In the genomic region with DNA sequence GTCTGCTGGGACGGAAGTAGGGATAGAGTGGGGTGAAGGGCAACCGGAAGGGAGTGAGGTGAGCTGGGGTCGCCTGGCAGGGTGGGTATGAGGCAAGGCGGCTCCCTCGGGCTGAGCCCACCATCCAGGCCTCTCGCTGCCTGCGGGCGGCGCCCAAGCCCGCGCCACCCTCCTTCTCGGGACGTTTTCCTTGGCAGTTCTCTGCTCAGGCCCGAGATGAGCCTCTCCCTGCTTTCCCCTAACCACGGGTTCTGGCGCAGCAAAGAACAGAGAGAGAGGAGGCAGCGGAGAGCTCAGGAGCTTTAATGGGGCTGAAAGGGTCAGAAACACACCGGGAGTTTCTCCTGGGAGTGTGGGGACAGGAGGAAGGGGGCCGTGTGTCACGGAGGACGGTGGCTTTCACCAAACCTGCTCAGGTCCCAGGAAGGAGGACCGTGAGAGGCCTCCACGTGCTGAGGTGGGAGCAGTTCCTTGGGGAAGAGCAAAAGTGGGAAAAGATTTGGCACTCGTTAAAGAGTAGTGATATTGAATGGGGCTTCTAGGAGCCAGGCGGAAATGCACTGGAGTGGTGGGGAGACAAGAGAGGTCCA, we compare ENCODE assay signal across 12 cellular contexts. TPM values are rescaled to one million over a fixed set of nuclear protein-coding genes. Genes with fewer than 3 reads are reported as not detected.
DNase-seq lines count a peak whose midpoint lies in the region; ATAC-seq and TF ChIP-seq lines count a peak whose summit lies in the region.
"Had no signal": no experiment of that assay in that cellular context is flagged by ENCODE, and none has a peak within 500 bp of the region (broad histone marks: within the 10 kb centered on the region; RNA-seq: fewer than 3 reads in every experiment).

No MANE protein-coding gene starts in this region.

- H3K36me3 ChIP-seq in Karpas-422 (ENCODE audit: insufficient read depth, low read length) (no peaks in the 10 kb centered on the region), colonic mucosa (no peaks in the 10 kb centered on the region), rectal smooth muscle tissue (ENCODE audit: control insufficient read depth, insufficient read depth, low read length) (no peaks in the 10 kb centered on the region)

- H3K27me3 ChIP-seq in Karpas-422 (ENCODE audit: low read length) (no peaks in the 10 kb centered on the region), colonic mucosa (peaks cover 61% of the 10 kb centered on the region), rectal smooth muscle tissue (ENCODE audit: control insufficient read depth, insufficient read depth, low read length) (peaks cover 45% of the 10 kb centered on the region)

- intact Hi-C loops in activated CD4-positive, alpha-beta T cell treated with anti-CD3 and anti-CD28 coated beads, Interleukin-2, amount 10 ng/mL, durations not matched to agents 24 days and 14 days (cut with micrococcal nuclease), result loop anchor here (1.0 to 10.0 kb wide), 4 partner anchors 15 to 514 kb away; a partner anchor contains a TSS
- intact Hi-C loops in colonic mucosa (cut with DNase I), result no loop called here

- no peaks in the 10 kb centered on the region for H3K79me2 ChIP-seq in Karpas-422 (ENCODE audit: low read length)

- no peak for DNase-seq in activated CD4-positive, alpha-beta T cell treated with anti-CD3 and anti-CD28 coated beads, Interleukin-2, amount 10 ng/mL, durations not matched to agents 24 days and 14 days
- no peak for DNase-seq in activated CD4-positive, alpha-beta T cell treated with anti-CD3 and anti-CD28 coated beads, Interleukin-2, amount 50 U/mL, for 4 hours
- DNase-seq in Karpas-422 (no peak), colonic mucosa (no peak), amniotic stem cell (lab: John Stamatoyannopoulos, UW) (no peak), NCI-H1092 treated with DMSO at 0.1 percent for 48 hours (lab: John Stamatoyannopoulos, UW) (no peak)
- DNase-seq: NCI-H2029 treated with DMSO at 0.1 percent for 48 hours had no signal

- no peaks in the 10 kb centered on the region for H3K9me3 Mint-ChIP-seq in activated CD4-positive, alpha-beta T cell treated with anti-CD3 and anti-CD28 coated beads, Interleukin-2, amount 10 ng/mL, durations not matched to agents 24 days and 14 days

- no peak for ATAC-seq in HG03045 (IDR thresholded peaks at IDR 0.05; ENCODE audit: unreplicated experiment)

- peak overlapping the region; percentile 48 for H3K4me2 ChIP-seq in Karpas-422 (ENCODE audit: low read depth, low read length, poor library complexity, severe bottlenecking)

- no peaks in the 10 kb centered on the region for H4K20me1 ChIP-seq in Karpas-422 (ENCODE audit: insufficient read depth, low read depth, low read length)

- H3K27me3 Mint-ChIP-seq in activated CD4-positive, alpha-beta T cell treated with anti-CD3 and anti-CD28 coated beads, Interleukin-2, amount 10 ng/mL, durations not matched to agents 24 days and 14 days, result peaks cover 75% of the 10 kb centered on the region

- H3K27ac Mint-ChIP-seq in activated CD4-positive, alpha-beta T cell treated with anti-CD3 and anti-CD28 coated beads, Interleukin-2, amount 10 ng/mL, durations not matched to agents 24 days and 14 days, result peak overlapping the region; percentile 60

- H3K4me1 ChIP-seq in Karpas-422 (ENCODE audit: low read length) (peaks cover 9% of the 10 kb centered on the region), colonic mucosa (peaks cover 9% of the 10 kb centered on the region), rectal smooth muscle tissue (ENCODE audit: control insufficient read depth, insufficient read depth, low read length) (no peaks in the 10 kb centered on the region)

- peaks cover 2% of the 10 kb centered on the region for H3K36me3 Mint-ChIP-seq in activated CD4-positive, alpha-beta T cell treated with anti-CD3 and anti-CD28 coated beads, Interleukin-2, amount 10 ng/mL, durations not matched to agents 24 days and 14 days (ENCODE audit: low read depth)

- H3K4me3 ChIP-seq in Karpas-422 (ENCODE audit: low read length) (peak overlapping the region; percentile 51; the same call in 1 of the 2 replicates), colonic mucosa (peak overlapping the region; percentile 11), rectal smooth muscle tissue (ENCODE audit: low read length) (peak overlapping the region; percentile 31)

- no peak overlapping the region for H3K27ac ChIP-seq in Karpas-422 (ENCODE audit: low read length)
- no peak overlapping the region for H3K27ac ChIP-seq in colonic mucosa
- H3K27ac ChIP-seq in rectal smooth muscle tissue (ENCODE audit: low read depth, low read length), result no peak overlapping the region
- H3K27ac ChIP-seq: C4-2B had no signal

- no peaks in the 10 kb centered on the region for H3K9me3 ChIP-seq in Karpas-422 (ENCODE audit: low read length)
- no peaks in the 10 kb centered on the region for H3K9me3 ChIP-seq in colonic mucosa

- peak overlapping the region; percentile 75; the same call in 1 of the 2 replicates for H2AFZ ChIP-seq in Karpas-422 (ENCODE audit: low read length)

- H3K9ac ChIP-seq in Karpas-422 (ENCODE audit: low read length) (peak overlapping the region; percentile 59), colonic mucosa (ENCODE audit: low read depth in 2 of 2, low read length in 2 of 2) (peak overlapping the region in 1 of 2 donors; percentile 19), rectal smooth muscle tissue (ENCODE audit: low read length) (no peak overlapping the region)

- TF ChIP-seq CTCF in colonic mucosa (IDR thresholded peaks at IDR 0.05), result no peak

- no peaks in the 10 kb centered on the region for H3K9me2 ChIP-seq in Karpas-422 (replicated peaks; ENCODE audit: insufficient read depth, low read length)

- H3K4me3 Mint-ChIP-seq in activated CD4-positive, alpha-beta T cell treated with anti-CD3 and anti-CD28 coated beads, Interleukin-2, amount 10 ng/mL, durations not matched to agents 24 days and 14 days, result peak overlapping the region; percentile 66

- H3K4me1 Mint-ChIP-seq in activated CD4-positive, alpha-beta T cell treated with anti-CD3 and anti-CD28 coated beads, Interleukin-2, amount 10 ng/mL, durations not matched to agents 24 days and 14 days, result peaks cover 10% of the 10 kb centered on the region

RNA-seq across cellular contexts. Expression of a gene that starts 4.1 kb away (rescaled TPM):
- total RNA-seq in activated CD4-positive, alpha-beta T cell treated with anti-CD3 and anti-CD28 coated beads, Interleukin-2, amount 10 ng/mL, durations not matched to agents 24 days and 14 days, result not detected in 2 replicates
- total RNA-seq in Karpas-422 (2014; rRNA removed; shearing (Covaris generic); ENCODE audit: low replicate concordance), result not detected in 2 replicates
- 1 to 10 TPM; 2.9 to 6.5 TPM for total RNA-seq in colonic mucosa
- total RNA-seq: renal cortical epithelial cell; T-helper 2 cell treated with Interferon-gamma antibody and Interleukin-4, amounts not matched to agents 100 ng/mL and 5 ng/mL, for 36 hours had no signal

RNA-seq across cellular contexts. Expression of a gene that starts 12.3 kb away (rescaled TPM):
- total RNA-seq in activated CD4-positive, alpha-beta T cell treated with anti-CD3 and anti-CD28 coated beads, Interleukin-2, amount 10 ng/mL, durations not matched to agents 24 days and 14 days, result not detected in 2 replicates
- total RNA-seq in Karpas-422 (2014; rRNA removed; shearing (Covaris generic); ENCODE audit: low replicate concordance), result not detected in 2 replicates
- total RNA-seq in colonic mucosa, result 1 to 10 TPM; 3.4 to 5.5 TPM
- total RNA-seq: renal cortical epithelial cell; T-helper 2 cell treated with Interferon-gamma antibody and Interleukin-4, amounts not matched to agents 100 ng/mL and 5 ng/mL, for 36 hours had no signal

RNA-seq across cellular contexts. Expression of a gene that starts 21.4 kb away (rescaled TPM):
- total RNA-seq in activated CD4-positive, alpha-beta T cell treated with anti-CD3 and anti-CD28 coated beads, Interleukin-2, amount 10 ng/mL, durations not matched to agents 24 days and 14 days, result not detected in 2 replicates
- total RNA-seq in Karpas-422 (2014; rRNA removed; shearing (Covaris generic); ENCODE audit: low replicate concordance), result 0.61 TPM in 1 of 2 replicates, not detected in the other
- under 1 TPM; 0.30 to 0.56 TPM for total RNA-seq in colonic mucosa
- total RNA-seq: T-helper 2 cell treated with Interferon-gamma antibody and Interleukin-4, amounts not matched to agents 100 ng/mL and 5 ng/mL, for 36 hours had no signal
